ENCODE assay signal across 8 cellular contexts in the genomic region with DNA sequence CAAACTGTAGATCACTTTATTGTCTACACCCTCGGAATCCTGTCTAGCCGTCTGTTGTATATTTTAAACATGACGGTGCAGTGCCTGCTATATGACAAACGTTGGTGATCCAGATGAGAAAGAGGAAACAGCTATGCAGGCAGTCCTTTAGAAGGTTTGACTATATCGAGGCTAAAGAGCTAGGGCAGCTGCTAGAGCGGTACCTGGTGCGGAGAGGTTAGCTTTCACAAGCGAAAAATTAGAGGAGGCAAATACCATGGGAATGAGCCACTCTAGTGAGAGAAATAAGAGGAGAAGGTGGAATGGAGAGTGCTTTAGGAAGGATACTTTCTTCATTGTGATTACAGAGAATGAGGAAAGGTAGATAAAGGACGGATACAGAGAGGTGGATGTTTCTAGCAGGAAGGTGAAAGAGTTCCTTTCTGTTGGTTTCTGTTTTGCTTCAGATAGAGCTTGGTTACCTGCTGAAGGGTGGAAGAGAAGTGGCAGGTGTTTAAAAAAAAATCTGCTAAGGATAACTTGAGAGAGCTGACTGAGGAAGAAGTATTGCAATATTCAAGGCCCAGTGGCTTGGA. TPM values are rescaled to one million over a fixed set of nuclear protein-coding genes. Genes with fewer than 3 reads are reported as not detected.
DNase-seq lines count a peak whose midpoint lies in the region; ATAC-seq and TF ChIP-seq lines count a peak whose summit lies in the region.

No MANE protein-coding gene starts in this region.

- H2AFZ ChIP-seq in DND-41 (ENCODE audit: low read depth, low read length): peak overlapping the region; percentile 69

- H4K20me1 ChIP-seq in DND-41 (ENCODE audit: insufficient read depth, low read length): peaks cover 6% of the 10 kb centered on the region; the same call in 1 of the 2 replicates

- H3K9me3 ChIP-seq in DND-41 (ENCODE audit: insufficient read depth, low read length, severe bottlenecking) (no peaks in the 10 kb centered on the region), esophagus (ENCODE audit: control insufficient read depth in 2 of 2, insufficient read depth in 1 of 2, low read depth in 1 of 2, low read length in 1 of 2) (no peaks in the 10 kb centered on the region)

- H3K79me2 ChIP-seq in DND-41 (ENCODE audit: insufficient read depth, low read length): peaks cover 42% of the 10 kb centered on the region

- H3K4me1 ChIP-seq in DND-41 (ENCODE audit: insufficient read depth, low read length) (peaks cover 35% of the 10 kb centered on the region), esophagus (ENCODE audit: control insufficient read depth in 2 of 2, insufficient read depth in 2 of 2, low read length in 1 of 2) (no peaks in the 10 kb centered on the region)

- H3K4me3 ChIP-seq in DND-41 (ENCODE audit: low read depth in 1 of 2, low read length in 2 of 2) (peak overlapping the region; percentile 51 to 65; a peak in 3 of 4 replicates), esophagus (ENCODE audit: low read depth in 1 of 2, low read length in 2 of 2) (peak overlapping the region; percentile 83 to 99)

- H3K27me3 ChIP-seq in DND-41 (ENCODE audit: insufficient read depth, low read length, poor library complexity) (no peaks in the 10 kb centered on the region), esophagus (ENCODE audit: control insufficient read depth in 1 of 2, insufficient read depth in 2 of 2, low read length in 2 of 2) (no peaks in the 10 kb centered on the region)

- H3K27ac ChIP-seq in DND-41 (ENCODE audit: low read length) (peak overlapping the region; percentile 97), esophagus (ENCODE audit: low read depth in 2 of 2, low read length in 1 of 2) (peak overlapping the region; percentile 96 to 100)

- H3K36me3 ChIP-seq in DND-41 (ENCODE audit: insufficient read depth, low read length): no peaks in the 10 kb centered on the region; the same call in 1 of the 2 replicates
- H3K36me3 ChIP-seq in esophagus (ENCODE audit: control insufficient read depth in 2 of 2, insufficient read depth in 2 of 2, low read length in 1 of 2): no peaks in the 10 kb centered on the region

- WGBS in esophagus, 2 donors: 8 to 12% methylated on average over 9 of the region's 9 CpGs

- H3K9ac ChIP-seq in DND-41 (ENCODE audit: low read depth, low read length): peak overlapping the region; percentile 99

- DNase-seq in DND-41: peak; percentile 14
- DNase-seq in SW480 (ENCODE audit: low spot score): peak; percentile 55
- peak; percentile 52 for DNase-seq in occipital lobe (lab: John Stamatoyannopoulos, UW)
- no peak for DNase-seq in epidermal melanocyte (ENCODE audit: insufficient read length, low spot score)
- DNase-seq in NCI-H2081 treated with DMSO at 0.1 percent for 48 hours (lab: John Stamatoyannopoulos, UW): no peak
- no peak for DNase-seq in NCI-H1694 (lab: John Stamatoyannopoulos, UW)

- ATAC-seq in DND-41 (ENCODE audit: insufficient read depth, low read depth): no peak
- ATAC-seq in HG02938 (IDR thresholded peaks at IDR 0.05; ENCODE audit: unreplicated experiment): peak; percentile 4

- H3K4me2 ChIP-seq in DND-41 (ENCODE audit: insufficient read depth, low read length): peak overlapping the region; percentile 73

- TF ChIP-seq CTCF in DND-41 (IDR thresholded peaks at IDR 0.05; ENCODE audit: borderline replicate concordance, extremely low read depth, low read length, poor library complexity, severe bottlenecking): no peak

RNA-seq across cellular contexts. Expression of gene FBXL17, which starts 1.0 kb away (rescaled TPM):
- 1 to 10 TPM; 3.0 to 5.5 TPM for polyA plus RNA-seq in esophagus
- total RNA-seq in occipital lobe: 75.0 TPM

Comparison
In these comparisons a context has a peak if more than half of its experiments do, and no peak if none do; other contexts are left out.
1. DNase-seq: peak in DND-41 (single experiment), SW480 (single experiment) and occipital lobe (single experiment); none in epidermal melanocyte (single experiment), NCI-H2081 treated with DMSO at 0.1 percent for 48 hours (single experiment) and NCI-H1694 (single experiment).